Comparison of ENCODE assay signal across 21 cellular contexts in the genomic region with DNA sequence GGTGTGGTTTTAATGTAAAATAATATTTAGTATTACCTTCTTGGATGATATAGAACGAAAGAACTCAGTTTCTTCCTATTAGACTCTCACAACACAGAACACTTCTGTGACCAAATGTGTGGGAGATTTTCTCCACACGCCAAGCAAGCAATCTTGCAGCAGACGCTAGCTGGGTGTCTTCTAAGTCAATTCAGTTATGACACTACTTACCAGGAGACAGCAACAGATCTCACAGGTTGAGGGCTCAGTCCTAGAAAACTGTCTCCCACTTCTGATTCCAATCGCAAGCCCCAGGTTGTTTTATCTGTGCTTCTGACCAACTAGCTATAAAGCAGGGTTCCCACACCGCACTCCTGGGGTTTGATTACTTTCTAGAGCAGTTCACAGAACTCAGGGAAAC. TPM values are rescaled to one million over a fixed set of nuclear protein-coding genes. Genes with fewer than 3 reads are reported as not detected.
DNase-seq lines count a peak whose midpoint lies in the region; ATAC-seq, FAIRE-seq and TF ChIP-seq lines count a peak whose summit lies in the region.
"Had no signal": no experiment of that assay in that cellular context is flagged by ENCODE, and none has a peak within 500 bp of the region (broad histone marks: within the 10 kb centered on the region; RNA-seq: fewer than 3 reads in every experiment).

No MANE protein-coding gene starts in this region.

- TF ChIP-seq RAD21 in K562 (CRISPR knock-in tag; conservative IDR thresholded peaks at IDR 0.05 in 1 of 2, IDR thresholded peaks at IDR 0.05 in 1 of 2): no peak

- H3K79me1 ChIP-seq in mesenchymal stem cell (replicated peaks; ENCODE audit: low read length, poor library complexity, severe bottlenecking): peaks cover 23% of the 10 kb centered on the region

- peak overlapping the region; percentile 47 for H3K27ac Mint-ChIP-seq in activated T-cell treated with anti-CD3 and anti-CD28 coated beads, Interleukin-2, amount 50 U/mL, for 24 hours
- peak overlapping the region; percentile 10 for H3K27ac Mint-ChIP-seq in progenitor cell of endocrine pancreas
- H3K27ac Mint-ChIP-seq: CD4-positive, alpha-beta T cell; GM23338 had no signal

- H2AFZ ChIP-seq in K562 (ENCODE audit: low read depth, low read length) (no peak overlapping the region), mesenchymal stem cell (ENCODE audit: low read depth, low read length) (no peak overlapping the region)
- H2AFZ ChIP-seq: GM23338 had no signal

- H3K4me2 ChIP-seq in K562 (ENCODE audit: insufficient read depth, low read length) (peak overlapping the region; percentile 71), mesenchymal stem cell (ENCODE audit: low read length, poor library complexity, severe bottlenecking) (no peak overlapping the region)
- H3K4me2 ChIP-seq: GM23338 had no signal

- 6% methylated on average over 5 of the region's 5 CpGs for WGBS in K562 (ENCODE audit: insufficient coverage, low coverage, missing lambda C conversion rate)
- WGBS in mesenchymal stem cell: 98% methylated on average over 4 of the region's 5 CpGs

- H3K4ac ChIP-seq in mesenchymal stem cell (ENCODE audit: low read depth in 1 of 2, low read length in 2 of 2): no peak overlapping the region

- H4K91ac ChIP-seq in mesenchymal stem cell (ENCODE audit: low read length): no peak overlapping the region

- H3K36me3 Mint-ChIP-seq in activated T-cell treated with anti-CD3 and anti-CD28 coated beads, Interleukin-2, amount 50 U/mL, for 24 hours (ENCODE audit: low read depth): peaks cover 23% of the 10 kb centered on the region
- H3K36me3 Mint-ChIP-seq in progenitor cell of endocrine pancreas (ENCODE audit: insufficient read depth): peaks cover 13% of the 10 kb centered on the region

- peaks cover 0 to 11% of the 10 kb centered on the region in 2 experiments; a peak in 4 of 5 replicates for H3K4me1 ChIP-seq in K562 (replicated peaks in 1 of 2; ENCODE audit: control insufficient read depth in 2 of 2, insufficient read depth in 2 of 2, low read length in 2 of 2)
- H3K4me1 ChIP-seq in mesenchymal stem cell (ENCODE audit: control insufficient read depth, insufficient read depth, low read depth, low read length): no peaks in the 10 kb centered on the region
- H3K4me1 ChIP-seq: Caco-2 had no signal

- in situ Hi-C loops in G401 (cut with HindIII; ENCODE audit: low sequenced_read_pairs) (no loop called here), K562 (cut with MboI) (no loop called here)

- H3K9ac ChIP-seq in K562 (ENCODE audit: insufficient read depth in 1 of 2, low read depth in 2 of 2, low read length in 2 of 2) (peak overlapping the region; percentile 39 to 68; a peak in 3 of 4 replicates), mesenchymal stem cell (ENCODE audit: low read length) (no peak overlapping the region)

- TF ChIP-seq CTCF in K562 (IDR thresholded peaks at IDR 0.05 in 2 of 3, conservative IDR thresholded peaks at IDR 0.05 in 1 of 3; ENCODE audit: insufficient read depth in 2 of 3, low read depth in 1 of 3, low read length in 3 of 3) (no peak), progenitor cell of endocrine pancreas (IDR thresholded peaks at IDR 0.05; ENCODE audit: unreplicated experiment) (no peak)

- H3K36me3 ChIP-seq in K562 (ENCODE audit: control insufficient read depth, insufficient read depth, low read length) (peaks cover 9% of the 10 kb centered on the region; the same call in 1 of the 3 replicates), mesenchymal stem cell (ENCODE audit: control insufficient read depth in 1 of 2, insufficient read depth in 2 of 2, low read depth in 1 of 2, low read length in 2 of 2) (no peaks in the 10 kb centered on the region)

- no peak overlapping the region for H3K18ac ChIP-seq in mesenchymal stem cell (ENCODE audit: low read depth in 1 of 2, low read length in 2 of 2)

- H2BK120ac ChIP-seq in mesenchymal stem cell (ENCODE audit: low read depth, low read length): no peak overlapping the region

- peaks cover 6% of the 10 kb centered on the region for H3K9me3 Mint-ChIP-seq in activated T-cell treated with anti-CD3 and anti-CD28 coated beads, Interleukin-2, amount 50 U/mL, for 24 hours
- H3K9me3 Mint-ChIP-seq in progenitor cell of endocrine pancreas (ENCODE audit: low read depth): peaks cover 15% of the 10 kb centered on the region

- H3K79me2 ChIP-seq in K562 (ENCODE audit: control insufficient read depth, insufficient read depth, low read length): peaks cover 93% of the 10 kb centered on the region

- H3K9me3 ChIP-seq in K562 (replicated peaks; ENCODE audit: control insufficient read depth, insufficient read depth, low read depth, low read length) (peaks cover 2% of the 10 kb centered on the region; the same call in 1 of the 2 replicates), mesenchymal stem cell (ENCODE audit: control insufficient read depth, low read length) (peaks cover 17% of the 10 kb centered on the region)
- H3K9me3 ChIP-seq: Caco-2 had no signal

- no peak for DNase-seq in activated T-cell treated with anti-CD3 and anti-CD28 coated beads, Interleukin-2, amount 50 U/mL, for 24 hours
- no peak for DNase-seq in activated T-cell treated with anti-CD3 and anti-CD28 coated beads for 4 hours
- DNase-seq in G401 (ENCODE audit: low spot score): peak; percentile 43
- peak in 2 of 4 experiments; percentile 21 to 64 for DNase-seq in K562 (ENCODE audit: extremely low read depth in 1 of 4, low spot score in 3 of 4)
- no peak for DNase-seq in progenitor cell of endocrine pancreas (ENCODE audit: low spot score, unreplicated experiment)
- DNase-seq in mesenchymal stem cell: no peak
- DNase-seq in left colon: no peak
- DNase-seq: 8988T; Caco-2; CD4-positive, alpha-beta T cell; GDM1; NCI-H1092 treated with DMSO at 0.1 percent for 48 hours; NCI-H146; NCI-H2081; NCI-H2171 treated with DMSO at 0.1 percent for 48 hours; NCI-H446 treated with DMSO at 0.1 percent for 48 hours; NCI-H69 had no signal

- no peak overlapping the region for H4K8ac ChIP-seq in mesenchymal stem cell (ENCODE audit: low read length)

- H3K9me1 ChIP-seq in K562 (ENCODE audit: control insufficient read depth, insufficient read depth, low read length): no peaks in the 10 kb centered on the region

- ATAC-seq in K562: peak; percentile 71
- no peak for ATAC-seq in HG03571 (IDR thresholded peaks at IDR 0.05; ENCODE audit: unreplicated experiment)
- no peak for ATAC-seq in left colon
- ATAC-seq: GM23338, HCT116, Panc1 had no signal

- 0 out of 2 replicates have a peak overlapping the region, but pooled peaks have one; percentile 30 for H3K4me3 ChIP-seq in K562
- no peak overlapping the region for H3K4me3 ChIP-seq in mesenchymal stem cell (ENCODE audit: insufficient read depth in 1 of 2, low read depth in 1 of 2, low read length in 2 of 2)
- H3K4me3 ChIP-seq: GM23338 had no signal

- intact Hi-C loops in K562 (cut with micrococcal nuclease): no loop called here
- intact Hi-C loops in left colon (cut with DNase I, micrococcal nuclease): no loop called here

- no peak overlapping the region for H2BK5ac ChIP-seq in mesenchymal stem cell (ENCODE audit: low read depth, low read length, poor library complexity, severe bottlenecking)

- no peaks in the 10 kb centered on the region for H3K27me3 Mint-ChIP-seq in activated T-cell treated with anti-CD3 and anti-CD28 coated beads, Interleukin-2, amount 50 U/mL, for 24 hours
- no peaks in the 10 kb centered on the region for H3K27me3 Mint-ChIP-seq in progenitor cell of endocrine pancreas
- H3K27me3 Mint-ChIP-seq: CD4-positive, alpha-beta T cell had no signal

- POLR2A ChIA-PET in K562 (lab: Yijun Ruan, JAX): interaction anchor here (0.7 to 4.9 kb wide), 4 partner anchors 11 to 73 kb away, joined by 3 to 25 read pairs (median 5); no protein-coding TSS in a partner anchor

- H3K23ac ChIP-seq in mesenchymal stem cell (ENCODE audit: low read length in 2 of 2): no peak overlapping the region

- TF ChIP-seq POLR2A in K562 (conservative IDR thresholded peaks at IDR 0.05): no peak

- H3K4me3 Mint-ChIP-seq in activated T-cell treated with anti-CD3 and anti-CD28 coated beads, Interleukin-2, amount 50 U/mL, for 24 hours: no peak overlapping the region
- H3K4me3 Mint-ChIP-seq in progenitor cell of endocrine pancreas (ENCODE audit: low read depth): no peak overlapping the region
- H3K4me3 Mint-ChIP-seq: GM23338 had no signal

- CTCF ChIA-PET in K562 (lab: Yijun Ruan, JAX; ENCODE audit: low intra/inter-chr PET ratio): no interaction called here

- H3K14ac ChIP-seq in mesenchymal stem cell (ENCODE audit: low read length in 2 of 2): no peak overlapping the region

- no peak overlapping the region for H2BK15ac ChIP-seq in mesenchymal stem cell (ENCODE audit: low read depth, poor library complexity, severe bottlenecking)

- peak; percentile 69 for FAIRE-seq in K562 (lab: Jason Lieb, UNC)

- peak overlapping the region; percentile 89 for H3K27ac ChIP-seq in K562 (ENCODE audit: extremely low read depth, low read depth, low read length)
- no peak overlapping the region for H3K27ac ChIP-seq in mesenchymal stem cell (ENCODE audit: low read length, poor library complexity, severe bottlenecking)

- TF ChIP-seq EP300 in K562 (IDR thresholded peaks at IDR 0.05; ENCODE audit: low read length): no peak

- H3K4me1 Mint-ChIP-seq in activated T-cell treated with anti-CD3 and anti-CD28 coated beads, Interleukin-2, amount 50 U/mL, for 24 hours (ENCODE audit: low read depth): peaks cover 48% of the 10 kb centered on the region
- peaks cover 2% of the 10 kb centered on the region for H3K4me1 Mint-ChIP-seq in progenitor cell of endocrine pancreas (ENCODE audit: low read depth)

- no peak overlapping the region for H2BK12ac ChIP-seq in mesenchymal stem cell (ENCODE audit: low read length in 2 of 2)

- H3K27me3 ChIP-seq in K562 (ENCODE audit: control insufficient read depth in 2 of 2, insufficient read depth in 2 of 2, low read length in 2 of 2) (no peaks in the 10 kb centered on the region), mesenchymal stem cell (ENCODE audit: control insufficient read depth in 1 of 2, insufficient read depth in 1 of 2, low read length in 2 of 2) (no peaks in the 10 kb centered on the region)

- H4K20me1 ChIP-seq in K562 (replicated peaks; ENCODE audit: control insufficient read depth, insufficient read depth, low read length): no peaks in the 10 kb centered on the region

- BruUV-seq in K562 (replicated peaks; lab: Mats Ljungman, UMichigan): no TSS peak

- H2AK5ac ChIP-seq in mesenchymal stem cell (ENCODE audit: low read length, severe bottlenecking): no peak overlapping the region

RNA-seq across cellular contexts. Expression of a gene that starts 41.2 kb away (rescaled TPM):
- total RNA-seq in G401 (2014; rRNA removed; shearing (Covaris generic)): 67.1 and 131 TPM in 2 replicates
- 151 and 399 TPM in 2 replicates for total RNA-seq in K562 (2011; cell fraction: chromatin; rRNA removed; ENCODE audit: low replicate concordance)
- 94.9 and 123 TPM in 2 replicates for total RNA-seq in K562 (2011; cell fraction: nucleolus; rRNA removed)
- total RNA-seq in K562 (2011; cell fraction: nucleoplasm; rRNA removed): 139 and 141 TPM in 2 replicates
- total RNA-seq in K562 (2014; rRNA removed) (91.9 and 93.1 TPM in 2 replicates), K562 (2014; rRNA removed; fragmentation: Illumina TruSeq; extraction: Trizol) (79.2 and 88.1 TPM in 2 replicates), K562 (2015; rRNA removed; fragmentation: Illumina TruSeq; extraction: Trizol) (90.4 and 92.6 TPM in 2 replicates), K562 (2021) (103 and 108 TPM in 2 replicates), progenitor cell of endocrine pancreas (62.2 and 68.6 TPM in 2 replicates), left colon (10 to 100 TPM; 55.0 to 57.7 TPM)
- polyA plus RNA-seq in K562 (2011; rRNA removed) (43.9 and 48.3 TPM in 2 replicates), K562 (2014; fragmentation: Illumina TruSeq; extraction: Trizol) (79.0 and 89.9 TPM in 2 replicates), K562 (2014; fragmentation: Nextera tagmentation; extraction: Ambion mirVana) (10 to 100 TPM; 24.5 to 42.4 TPM), K562 (2014; rRNA removed) (70.7 and 83.4 TPM in 2 replicates)
- 46.7 and 50.5 TPM in 2 replicates for polyA plus RNA-seq in K562 (2011; cell fraction: cytosol; rRNA removed)
- 125 and 130 TPM in 2 replicates for polyA plus RNA-seq in K562 (2011; cell fraction: nucleus; rRNA removed)
- polyA plus RNA-seq in K562 (2012): 68.9 and 92.0 TPM in 2 replicates
- 115 and 136 TPM in 2 replicates for polyA minus RNA-seq in K562 (2011; rRNA and poly(A)+ RNA removed)
- polyA minus RNA-seq in K562 (2011; cell fraction: cytosol; rRNA and poly(A)+ RNA removed): 56.8 and 74.4 TPM in 2 replicates
- 75.0 and 142 TPM in 2 replicates for polyA minus RNA-seq in K562 (2011; cell fraction: nucleus; rRNA and poly(A)+ RNA removed)
- polyA plus RNA-seq in mesenchymal stem cell (2013, experiment 1 of 2): 10.2 TPM
- polyA plus RNA-seq in mesenchymal stem cell (2013, experiment 2 of 2): 9.1 TPM
